ENCODE assay signal across 25 cellular contexts in genomic region chr9:94511134-94511942, GRCh38. TPM values are rescaled to one million over a fixed set of nuclear protein-coding genes. Genes with fewer than 3 reads are reported as not detected.
DNase-seq lines count a peak whose midpoint lies in the region; ATAC-seq, FAIRE-seq and TF ChIP-seq lines count a peak whose summit lies in the region.
"Had no signal": no experiment of that assay in that cellular context is flagged by ENCODE, and none has a peak within 500 bp of the region (broad histone marks: within the 10 kb centered on the region; RNA-seq: fewer than 3 reads in every experiment).

No MANE protein-coding gene starts in this region.

- peak overlapping the region; percentile 62; the same call in 1 of the 2 replicates for H3K4me3 ChIP-seq in SK-N-MC
- H3K4me3 ChIP-seq in transverse colon = no peak overlapping the region
- H3K4me3 ChIP-seq: adrenal gland, esophagus squamous epithelium, left ventricle myocardium inferior, Peyer's patch had no signal

- no peaks in the 10 kb centered on the region for H3K4me1 ChIP-seq in transverse colon
- H3K4me1 ChIP-seq: esophagus squamous epithelium, left ventricle myocardium inferior, Peyer's patch had no signal

- WGBS in transverse colon (ENCODE audit: low coverage in 1 of 2), 2 donors = 61 to 74% methylated on average over 4 to 6 of the region's 6 CpGs

- peak overlapping the region; percentile 23; the same call in 1 of the 2 replicates for H3K27ac ChIP-seq in SK-N-MC
- no peak overlapping the region for H3K27ac ChIP-seq in transverse colon
- H3K27ac ChIP-seq: adrenal gland, esophagus squamous epithelium, left ventricle myocardium inferior, neutrophil, Peyer's patch had no signal

- no peaks in the 10 kb centered on the region for H3K27me3 ChIP-seq in transverse colon
- H3K27me3 ChIP-seq: adrenal gland, esophagus squamous epithelium, Peyer's patch had no signal

- FAIRE-seq in H54 (lab: Jason Lieb, UNC) = peak; percentile 43
- FAIRE-seq: G401.6, HTR-8/SVneo had no signal

- H3K9ac ChIP-seq in SK-N-MC (ENCODE audit: insufficient read length) = no peak overlapping the region

- H3K36me3 Mint-ChIP-seq in mesothelial cell of epicardium = no peaks in the 10 kb centered on the region

- no peak overlapping the region for H3K4me3 Mint-ChIP-seq in mesothelial cell of epicardium
- H3K4me3 Mint-ChIP-seq: central memory CD8-positive, alpha-beta T cell had no signal

- TF ChIP-seq EP300 in transverse colon (IDR thresholded peaks at IDR 0.05; ENCODE audit: low read depth) = no peak

- in situ Hi-C loops in transverse colon (cut with MboI; ENCODE audit: low pct_ligation_motif_present in 1 of 4, low pct_unique_long_range_greater_than_20kb in 1 of 4, low sequenced_read_pairs in 3 of 4) = no loop called here

- H3K9me3 Mint-ChIP-seq in mesothelial cell of epicardium = peaks cover 10% of the 10 kb centered on the region
- H3K9me3 Mint-ChIP-seq: central memory CD8-positive, alpha-beta T cell had no signal

- no peak for TF ChIP-seq POLR2A in H54 (IDR thresholded peaks at IDR 0.05; ENCODE audit: low read depth, low read length)
- TF ChIP-seq POLR2A in transverse colon (IDR thresholded peaks at IDR 0.05) = no peak

- H3K36me3 ChIP-seq in SK-N-MC (ENCODE audit: insufficient read depth, low read length) (no peaks in the 10 kb centered on the region), transverse colon (no peaks in the 10 kb centered on the region)
- H3K36me3 ChIP-seq: adrenal gland, esophagus squamous epithelium, left ventricle myocardium inferior, neutrophil, Peyer's patch had no signal

- no peaks in the 10 kb centered on the region for H3K9me3 ChIP-seq in SK-N-MC (ENCODE audit: low read depth, low read length)
- no peaks in the 10 kb centered on the region for H3K9me3 ChIP-seq in transverse colon
- H3K9me3 ChIP-seq: adrenal gland, esophagus squamous epithelium, neutrophil, Peyer's patch had no signal

- no peaks in the 10 kb centered on the region for H3K27me3 Mint-ChIP-seq in mesothelial cell of epicardium (ENCODE audit: low read depth)

- ATAC-seq in HG03039 (IDR thresholded peaks at IDR 0.05; ENCODE audit: unreplicated experiment) = no peak

- DNase-seq in Ammon's horn (ENCODE audit: low spot score) (peak; percentile 2), H54 (ENCODE audit: insufficient read length, low spot score) (no peak), SK-N-MC (ENCODE audit: low read depth, low spot score) (no peak), mesothelial cell of epicardium (ENCODE audit: low spot score in 2 of 2, unreplicated experiment in 2 of 2) (no peak), iPS-NIHi11 (ENCODE audit: low spot score) (no peak), transverse colon (no peak)
- no peak for DNase-seq in stimulated activated CD8-positive, alpha-beta memory T cell treated with anti-CD3 and anti-CD28 coated beads, Interleukin-4, amount 100 ng/mL, for 48 hours
- DNase-seq: adrenal gland; effector CD8-positive, alpha-beta T cell; esophagus squamous epithelium; H7; Kasumi-1; left ventricle myocardium inferior; NCI-H2107; NCI-H69; Peyer's patch; stimulated activated CD4-positive, alpha-beta T cell treated with anti-CD3 and anti-CD28 coated beads, Interleukin-12 subunit alpha, Interleukin-12 subunit beta, amount 100 ng/mL, for 4 hours; T-helper 9 cell had no signal

- peak overlapping the region; percentile 55 for H3K27ac Mint-ChIP-seq in mesothelial cell of epicardium

- TF ChIP-seq CTCF in mesothelial cell of epicardium (IDR thresholded peaks at IDR 0.05; ENCODE audit: unreplicated experiment) = no peak
- TF ChIP-seq CTCF in transverse colon (IDR thresholded peaks at IDR 0.05) = no peak

- peaks cover 21% of the 10 kb centered on the region for H3K4me1 Mint-ChIP-seq in mesothelial cell of epicardium
- H3K4me1 Mint-ChIP-seq: central memory CD8-positive, alpha-beta T cell had no signal

- intact Hi-C loops in transverse colon (cut with DNase I; ENCODE audit: low total_unique reads) = no loop called here

RNA-seq across cellular contexts. Expression of gene PCAT7, which starts 43.5 kb away (rescaled TPM):
- 18.5 to 19.0 TPM (median 18.8 TPM) in 3 replicates for total RNA-seq in mesothelial cell of epicardium
- total RNA-seq in transverse colon = 1 to 10 TPM in 3 of 4 donors, under 1 TPM in 1; 0.60 to 5.2 (median 1.7) TPM
- total RNA-seq: esophagus squamous epithelium, glomerular endothelial cell, left ventricle myocardium inferior, temporal lobe had no signal
